1 cellular context compared by ENCODE assay signal in genomic region chr16:1940273-1941161, GRCh38.
TF ChIP-seq lines count a peak whose summit lies in the region.

No MANE protein-coding gene starts in this region.

TF ChIP-seq in IMR-90, 13 proteins besides CTCF, POLR2A, EP300 and RAD21 (continued from another document):
- no peak for TF ChIP-seq RFX5 (IDR thresholded peaks at IDR 0.05; ENCODE audit: low read depth, low read length)
- TF ChIP-seq BHLHE40 (IDR thresholded peaks at IDR 0.05; ENCODE audit: low read depth, low read length), result no peak
- TF ChIP-seq CEBPB (IDR thresholded peaks at IDR 0.05; ENCODE audit: low read depth, low read length), result no peak
